16 cellular contexts compared by ENCODE assay signal in the genomic region with DNA sequence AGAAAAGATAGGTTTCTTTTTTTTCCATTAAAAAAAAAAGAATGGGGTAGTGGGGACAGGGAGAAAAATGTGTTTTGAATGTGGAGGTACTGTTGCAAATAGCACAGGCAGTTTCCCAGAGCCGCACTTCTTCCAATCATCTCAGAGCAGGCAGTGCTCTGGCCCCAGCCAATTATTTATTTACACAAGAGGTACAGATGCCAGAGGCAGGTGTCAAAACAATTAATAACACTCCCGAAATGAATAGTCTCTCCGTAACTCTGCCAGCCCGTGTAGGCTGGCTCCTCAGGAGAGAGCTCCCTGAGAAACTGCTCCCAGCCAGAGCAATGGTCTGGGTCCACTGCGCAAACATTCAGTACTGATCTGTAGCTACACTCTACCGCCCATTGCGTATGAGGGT.
"Had no signal": no experiment of that assay in that cellular context is flagged by ENCODE, and none has a peak within 500 bp of the region (broad histone marks: within the 10 kb centered on the region; RNA-seq: fewer than 3 reads in every experiment).

No MANE protein-coding gene starts in this region.

- H3K9me3 Mint-ChIP-seq: activated naive CD4-positive, alpha-beta T cell treated with anti-CD3 and anti-CD28 coated beads for 36 hours; activated naive CD8-positive, alpha-beta T cell treated with anti-CD3 and anti-CD28 coated beads, Interleukin-2, amount 50 U/mL, for 24 hours; neural progenitor cell; stimulated activated naive CD8-positive, alpha-beta T cell treated with anti-CD3 and anti-CD28 coated beads, Interleukin-15, amount 100 ng/mL, for 72 hours; type B pancreatic cell had no signal

- DNase-seq: activated CD4-positive, alpha-beta T cell treated with anti-CD3 and anti-CD28 coated beads, Interleukin-2, amount 50 U/mL, for 1 hour; activated naive CD4-positive, alpha-beta T cell treated with anti-CD3 and anti-CD28 coated beads for 36 hours; activated naive CD8-positive, alpha-beta T cell treated with anti-CD3 and anti-CD28 coated beads, Interleukin-2, amount 50 U/mL, for 24 hours; aorta; cerebellar nuclear complex; effector CD8-positive, alpha-beta T cell; foreskin fibroblast; hippocampal formation; left lung; mammary epithelial cell; sigmoid colon; spleen; stimulated activated naive CD8-positive, alpha-beta T cell treated with anti-CD3 and anti-CD28 coated beads, Interleukin-15, amount 100 ng/mL, for 72 hours had no signal

- H3K27me3 Mint-ChIP-seq: stimulated activated naive CD8-positive, alpha-beta T cell treated with anti-CD3 and anti-CD28 coated beads, Interleukin-15, amount 100 ng/mL, for 72 hours; type B pancreatic cell had no signal

- H3K36me3 Mint-ChIP-seq: neural progenitor cell, type B pancreatic cell had no signal

- H3K4me3 Mint-ChIP-seq: activated naive CD4-positive, alpha-beta T cell treated with anti-CD3 and anti-CD28 coated beads for 36 hours; activated naive CD8-positive, alpha-beta T cell treated with anti-CD3 and anti-CD28 coated beads, Interleukin-2, amount 50 U/mL, for 24 hours; neural progenitor cell; stimulated activated naive CD8-positive, alpha-beta T cell treated with anti-CD3 and anti-CD28 coated beads, Interleukin-15, amount 100 ng/mL, for 72 hours; type B pancreatic cell had no signal

- H3K4me1 Mint-ChIP-seq: activated naive CD8-positive, alpha-beta T cell treated with anti-CD3 and anti-CD28 coated beads, Interleukin-2, amount 50 U/mL, for 24 hours; stimulated activated naive CD8-positive, alpha-beta T cell treated with anti-CD3 and anti-CD28 coated beads, Interleukin-15, amount 100 ng/mL, for 72 hours had no signal

- ATAC-seq: activated CD4-positive, CD25-positive, alpha-beta regulatory T cell treated with anti-CD3 and anti-CD28 coated beads, Interleukin-2, amount 50 U/mL, for 24 hours; activated naive CD8-positive, alpha-beta T cell treated with anti-CD3 and anti-CD28 coated beads, Interleukin-2, amount 50 U/mL, for 24 hours; left lung; stimulated activated naive CD8-positive, alpha-beta T cell treated with anti-CD3 and anti-CD28 coated beads, Interleukin-15, amount 100 ng/mL, for 72 hours had no signal
